Comparison of ENCODE assay signal across 8 cellular contexts in genomic region chr19:4369109-4369887, GRCh38. TPM values are rescaled to one million over a fixed set of nuclear protein-coding genes. Genes with fewer than 3 reads are reported as not detected.
DNase-seq lines count a peak whose midpoint lies in the region; ATAC-seq, FAIRE-seq and TF ChIP-seq lines count a peak whose summit lies in the region.

No MANE protein-coding gene starts in this region.

- H2AFZ ChIP-seq in H1 (ENCODE audit: low read length) = no peak overlapping the region

- H2BK15ac ChIP-seq in H1 (ENCODE audit: low read length) = no peak overlapping the region

- H3K9ac ChIP-seq in H1 (replicated peaks in 1 of 4; ENCODE audit: extremely low read depth in 1 of 4, low read depth in 3 of 4, low read length in 3 of 4) (peak overlapping the region in 1 of 4 experiments; percentile 36; a peak in 2 of 7 replicates), stomach smooth muscle (ENCODE audit: low read length in 2 of 2) (peak overlapping the region in 1 of 2 donors; percentile 5)

- peaks cover 0 to 17% (median 13%) of the 10 kb centered on the region in 4 experiments; a peak in 5 of 7 replicates for H3K4me1 ChIP-seq in H1 (replicated peaks in 1 of 4; ENCODE audit: control insufficient read depth in 3 of 4, insufficient read depth in 4 of 4, low read length in 3 of 4)
- peaks cover 66% of the 10 kb centered on the region for H3K4me1 ChIP-seq in stomach smooth muscle (ENCODE audit: control insufficient read depth, insufficient read depth, low read length)

- no peak overlapping the region for H2BK120ac ChIP-seq in H1 (replicated peaks; ENCODE audit: low read depth, low read length)

- CTCF ChIA-PET in H1 (lab: Charles Lee; ENCODE audit: partially characterized antibody) = interaction anchor here (0.7 to 1.8 kb wide), 10 partner anchors 10 to 99 kb away, joined by 3 to 9 read pairs (median 4); partner anchors contain the start of gene SH3GL1

- peak overlapping the region; percentile 15 for H4K5ac ChIP-seq in H1 (ENCODE audit: insufficient read length, low read depth, low read length)

- POLR2A ChIA-PET in H1 (lab: Charles Lee; ENCODE audit: partially characterized antibody) = interaction anchor here (0.7 to 4.1 kb wide), 11 partner anchors 8 to 106 kb away, joined by 3 to 18 read pairs (median 5); partner anchors contain the start of gene MPND

- peak; percentile 53 for ATAC-seq in GM21447 (IDR thresholded peaks at IDR 0.05; ENCODE audit: unreplicated experiment)

- H3K4ac ChIP-seq in H1 (replicated peaks; ENCODE audit: insufficient read length, low read depth, low read length) = no peak overlapping the region

- H3K56ac ChIP-seq in H1 (replicated peaks; ENCODE audit: insufficient read length, low read depth, low read length) = no peak overlapping the region

- H4K20me1 ChIP-seq in H1 (replicated peaks in 1 of 2; ENCODE audit: control insufficient read depth in 1 of 2, insufficient read depth in 2 of 2, low read length in 2 of 2) = peaks cover 25 to 41% of the 10 kb centered on the region in 2 experiments

- no peaks in the 10 kb centered on the region for H3K36me3 Mint-ChIP-seq in nephron progenitor cell (ENCODE audit: low read depth)

- peak overlapping the region; percentile 52 for H4K91ac ChIP-seq in H1 (replicated peaks; ENCODE audit: insufficient read length, low read length)

- FAIRE-seq in H1 (lab: Jason Lieb, UNC) = no peak

- H3K4me3 Mint-ChIP-seq in nephron progenitor cell = peak overlapping the region; percentile 23

- H2BK12ac ChIP-seq in H1 (ENCODE audit: low read depth, low read length) = peak overlapping the region; percentile 27; the same call in 1 of the 2 replicates

- no peaks in the 10 kb centered on the region for H3K9me3 ChIP-seq in H1 (ENCODE audit: insufficient read depth in 2 of 2, low read depth in 1 of 2, low read length in 1 of 2)
- H3K9me3 ChIP-seq in stomach smooth muscle (ENCODE audit: control insufficient read depth in 2 of 2, low read length in 2 of 2) = no peaks in the 10 kb centered on the region

- H3K79me1 ChIP-seq in H1 (ENCODE audit: low read depth, low read length) = peaks cover 32% of the 10 kb centered on the region

- no peak for TF ChIP-seq POLR2A in H1 (IDR thresholded peaks at IDR 0.05; ENCODE audit: control extremely low read depth in 1 of 2, low read depth in 2 of 2, low read length in 2 of 2)

- H3K27ac ChIP-seq in H1 (ENCODE audit: low read depth, low read length) (peak overlapping the region; percentile 41; the same call in 1 of the 2 replicates), stomach smooth muscle (ENCODE audit: low read length) (peak overlapping the region; percentile 24)

- peaks cover 0 to 15% of the 10 kb centered on the region in 2 experiments; a peak in 1 of 4 replicates for H3K79me2 ChIP-seq in H1 (ENCODE audit: control insufficient read depth in 1 of 2, insufficient read depth in 2 of 2, low read length in 2 of 2)

- H2AK5ac ChIP-seq in H1 (ENCODE audit: low read depth, low read length) = no peak overlapping the region

- TF ChIP-seq RAD21 in H1 (IDR thresholded peaks at IDR 0.05 in 1 of 2, conservative IDR thresholded peaks at IDR 0.05 in 1 of 2; ENCODE audit: low read depth in 2 of 2, low read length in 2 of 2) = no peak

- WGBS in H1 (ENCODE audit: extremely low coverage in 1 of 2, insufficient coverage in 1 of 2, insufficient read length in 1 of 2, insufficient replicate concordance in 2 of 2, low coverage in 1 of 2, low lambda C conversion rate in 2 of 2, missing lambda C conversion rate in 1 of 2), 2 experiments = 73% methylated on average over 20 of the region's 25 CpGs; no CpG with 5 or more reads in 1 of the 2 experiments

- H3K27ac Mint-ChIP-seq in nephron progenitor cell = peak overlapping the region; percentile 96

- TF ChIP-seq CTCF in H1 (IDR thresholded peaks at IDR 0.05; ENCODE audit: control extremely low read depth in 1 of 3, insufficient read depth in 1 of 3, low read depth in 1 of 3, low read length in 3 of 3) = no peak
- TF ChIP-seq CTCF in nephron progenitor cell (IDR thresholded peaks at IDR 0.05) = no peak

- no peaks in the 10 kb centered on the region for H3K23me2 ChIP-seq in H1 (ENCODE audit: low read depth, low read length)

- H3K36me3 ChIP-seq in H1 (ENCODE audit: control insufficient read depth in 2 of 4, insufficient read depth in 4 of 4, low read length in 3 of 4) (peaks cover 0 to 9% (median 4%) of the 10 kb centered on the region in 4 experiments; a peak in 4 of 8 replicates), stomach smooth muscle (ENCODE audit: control insufficient read depth in 2 of 2, insufficient read depth in 2 of 2, low read length in 2 of 2) (peaks cover 12 to 13% of the 10 kb centered on the region in 2 donors)

- no peaks in the 10 kb centered on the region for H3K27me3 Mint-ChIP-seq in nephron progenitor cell (ENCODE audit: low read depth, poor library complexity)

- H3K9me3 Mint-ChIP-seq in nephron progenitor cell = no peaks in the 10 kb centered on the region

- H3K4me1 Mint-ChIP-seq in nephron progenitor cell = peaks cover 56% of the 10 kb centered on the region

- H2BK20ac ChIP-seq in H1 (ENCODE audit: low read length) = 0 out of 2 replicates have a peak overlapping the region, but pooled peaks have one; percentile 32

- no peaks in the 10 kb centered on the region for H3K27me3 ChIP-seq in H1 (replicated peaks in 1 of 4; ENCODE audit: control insufficient read depth in 3 of 4, extremely low read depth in 1 of 4, insufficient read depth in 3 of 4, low read length in 3 of 4)
- no peaks in the 10 kb centered on the region for H3K27me3 ChIP-seq in stomach smooth muscle (ENCODE audit: control insufficient read depth in 1 of 2, insufficient read depth in 2 of 2, low read length in 2 of 2)

- H3K23ac ChIP-seq in H1 (ENCODE audit: insufficient read length) = no peak overlapping the region

- H3K14ac ChIP-seq in H1 (ENCODE audit: insufficient read length) = no peak overlapping the region

- peak overlapping the region; percentile 73 for H4K8ac ChIP-seq in H1 (ENCODE audit: extremely low read depth, insufficient read depth, low read length)

- no peak overlapping the region; the same call in 1 of the 2 replicates for H3K18ac ChIP-seq in H1 (ENCODE audit: extremely low read depth, low read length)

- peak overlapping the region; percentile 75; the same call in 1 of the 2 replicates for H2BK5ac ChIP-seq in H1 (ENCODE audit: low read depth, low read length)

- peak overlapping the region; percentile 46 for H3K4me3 ChIP-seq in Jurkat, Clone E6-1 (ENCODE audit: low read length)
- H3K4me3 ChIP-seq in H1 (ENCODE audit: extremely low read depth in 1 of 4, insufficient read depth in 2 of 4, low read depth in 3 of 4, low read length in 4 of 4) = no peak overlapping the region
- peak overlapping the region in 1 of 2 donors; percentile 47 for H3K4me3 ChIP-seq in stomach smooth muscle (ENCODE audit: low read length in 2 of 2)

- no peak overlapping the region for H3K4me2 ChIP-seq in H1 (ENCODE audit: insufficient read depth in 1 of 2, low read depth in 2 of 2, low read length in 2 of 2)

- DNase-seq in DMS153 (lab: John Stamatoyannopoulos, UW) (peak; percentile 26), H1 (ENCODE audit: low read depth in 1 of 2, low spot score in 2 of 2) (peak in 1 of 2 experiments; percentile 55), nephron progenitor cell (peak; percentile 53), KG1 (lab: John Stamatoyannopoulos, UW) (no peak)
- DNase-seq in Jurkat, Clone E6-1 (ENCODE audit: low read depth, low spot score) = peak; percentile 58
- peak; percentile 19 to 60 for DNase-seq in activated CD4-positive, alpha-beta T cell treated with anti-CD3 and anti-CD28 coated beads, Interleukin-2, amount 50 U/mL, for 24 hours (ENCODE audit: low read depth in 1 of 2, low spot score in 1 of 2)

- TF ChIP-seq EP300 in H1 (IDR thresholded peaks at IDR 0.05; ENCODE audit: borderline replicate concordance in 1 of 2, low read depth in 2 of 2, low read length in 2 of 2) = no peak

RNA-seq across cellular contexts. Expression of gene MPND, which starts 25.9 kb away (rescaled TPM):
- polyA plus RNA-seq in Jurkat, Clone E6-1 (2012; ENCODE audit: insufficient read depth, insufficient read length) = 45.0 TPM
- total RNA-seq in H1 (2021; fragmentation: NEBNext Ultra II Directional; extraction: Animal tissue kit (Norgen Biotek cat#: 25700)) = 24.2 and 27.7 TPM in 2 replicates
- 22.9 and 31.6 TPM in 2 replicates for polyA plus RNA-seq in H1 (2011; rRNA removed)
- 25.7 TPM for polyA plus RNA-seq in H1 (2011; cell fraction: cytosol; rRNA removed)
- polyA plus RNA-seq in H1 (2011; cell fraction: nucleus; rRNA removed) = 32.1 TPM
- polyA plus RNA-seq in H1 (2012, experiment 1 of 2) = 15.1 to 38.3 TPM (median 35.6 TPM) in 4 replicates
- polyA plus RNA-seq in H1 (2012, experiment 2 of 2) = 21.6 TPM
- 15.0 TPM for polyA plus RNA-seq in H1 (2013, experiment 1 of 2)
- 12.4 TPM for polyA plus RNA-seq in H1 (2013, experiment 2 of 2)
- 10.8 and 12.6 TPM in 2 replicates for polyA minus RNA-seq in H1 (2011; rRNA and poly(A)+ RNA removed)
- 13.0 TPM for polyA minus RNA-seq in H1 (2011; cell fraction: cytosol; rRNA and poly(A)+ RNA removed)
- 15.3 TPM for polyA minus RNA-seq in H1 (2011; cell fraction: nucleus; rRNA and poly(A)+ RNA removed)

RNA-seq across cellular contexts. Expression of gene STAP2, which starts 30.7 kb away (rescaled TPM):
- 0.88 TPM for polyA plus RNA-seq in Jurkat, Clone E6-1 (2012; ENCODE audit: insufficient read depth, insufficient read length)
- total RNA-seq in H1 (2021; fragmentation: NEBNext Ultra II Directional; extraction: Animal tissue kit (Norgen Biotek cat#: 25700)) = 15.3 and 18.1 TPM in 2 replicates
- 33.6 and 37.3 TPM in 2 replicates for polyA plus RNA-seq in H1 (2011; rRNA removed)
- polyA plus RNA-seq in H1 (2011; cell fraction: cytosol; rRNA removed) = 39.4 TPM
- 33.5 TPM for polyA plus RNA-seq in H1 (2011; cell fraction: nucleus; rRNA removed)
- 21.5 to 32.2 TPM (median 25.1 TPM) in 4 replicates for polyA plus RNA-seq in H1 (2012, experiment 1 of 2)
- polyA plus RNA-seq in H1 (2012, experiment 2 of 2) = 30.2 TPM
- 18.5 TPM for polyA plus RNA-seq in H1 (2013, experiment 1 of 2)
- 19.0 TPM for polyA plus RNA-seq in H1 (2013, experiment 2 of 2)
- 11.4 and 11.9 TPM in 2 replicates for polyA minus RNA-seq in H1 (2011; rRNA and poly(A)+ RNA removed)
- polyA minus RNA-seq in H1 (2011; cell fraction: cytosol; rRNA and poly(A)+ RNA removed) = 12.0 TPM
- polyA minus RNA-seq in H1 (2011; cell fraction: nucleus; rRNA and poly(A)+ RNA removed) = 8.0 TPM

RNA-seq across cellular contexts. Expression of gene SH3GL1, which starts 31.0 kb away (rescaled TPM):
- 24.2 TPM for polyA plus RNA-seq in Jurkat, Clone E6-1 (2012; ENCODE audit: insufficient read depth, insufficient read length)
- total RNA-seq in H1 (2021; fragmentation: NEBNext Ultra II Directional; extraction: Animal tissue kit (Norgen Biotek cat#: 25700)) = 102 TPM in 2 replicates
- polyA plus RNA-seq in H1 (2011; rRNA removed) = 81.5 and 120 TPM in 2 replicates
- 72.0 TPM for polyA plus RNA-seq in H1 (2011; cell fraction: cytosol; rRNA removed)
- polyA plus RNA-seq in H1 (2011; cell fraction: nucleus; rRNA removed) = 90.4 TPM
- 57.4 to 81.4 TPM (median 79.5 TPM) in 4 replicates for polyA plus RNA-seq in H1 (2012, experiment 1 of 2)
- polyA plus RNA-seq in H1 (2012, experiment 2 of 2) = 84.4 TPM
- polyA plus RNA-seq in H1 (2013, experiment 1 of 2) = 86.5 TPM
- polyA plus RNA-seq in H1 (2013, experiment 2 of 2) = 87.7 TPM
- polyA minus RNA-seq in H1 (2011; rRNA and poly(A)+ RNA removed) = 18.0 and 18.8 TPM in 2 replicates
- 40.1 TPM for polyA minus RNA-seq in H1 (2011; cell fraction: cytosol; rRNA and poly(A)+ RNA removed)
- 27.2 TPM for polyA minus RNA-seq in H1 (2011; cell fraction: nucleus; rRNA and poly(A)+ RNA removed)

RNA-seq across cellular contexts. Expression of gene CHAF1A, which starts 33.1 kb away (rescaled TPM):
- 69.0 TPM for polyA plus RNA-seq in Jurkat, Clone E6-1 (2012; ENCODE audit: insufficient read depth, insufficient read length)
- 146 and 147 TPM in 2 replicates for total RNA-seq in H1 (2021; fragmentation: NEBNext Ultra II Directional; extraction: Animal tissue kit (Norgen Biotek cat#: 25700))
- 122 and 190 TPM in 2 replicates for polyA plus RNA-seq in H1 (2011; rRNA removed)
- polyA plus RNA-seq in H1 (2011; cell fraction: cytosol; rRNA removed) = 126 TPM
- polyA plus RNA-seq in H1 (2011; cell fraction: nucleus; rRNA removed) = 306 TPM
- 88.0 to 134 TPM (median 124 TPM) in 4 replicates for polyA plus RNA-seq in H1 (2012, experiment 1 of 2)
- 49.9 TPM for polyA plus RNA-seq in H1 (2012, experiment 2 of 2)
- 98.3 TPM for polyA plus RNA-seq in H1 (2013, experiment 1 of 2)
- polyA plus RNA-seq in H1 (2013, experiment 2 of 2) = 96.0 TPM
- polyA minus RNA-seq in H1 (2011; rRNA and poly(A)+ RNA removed) = 58.2 and 63.1 TPM in 2 replicates
- polyA minus RNA-seq in H1 (2011; cell fraction: cytosol; rRNA and poly(A)+ RNA removed) = 94.8 TPM
- 110 TPM for polyA minus RNA-seq in H1 (2011; cell fraction: nucleus; rRNA and poly(A)+ RNA removed)
